ENCODE assay signal across 8 cellular contexts in the genomic region with DNA sequence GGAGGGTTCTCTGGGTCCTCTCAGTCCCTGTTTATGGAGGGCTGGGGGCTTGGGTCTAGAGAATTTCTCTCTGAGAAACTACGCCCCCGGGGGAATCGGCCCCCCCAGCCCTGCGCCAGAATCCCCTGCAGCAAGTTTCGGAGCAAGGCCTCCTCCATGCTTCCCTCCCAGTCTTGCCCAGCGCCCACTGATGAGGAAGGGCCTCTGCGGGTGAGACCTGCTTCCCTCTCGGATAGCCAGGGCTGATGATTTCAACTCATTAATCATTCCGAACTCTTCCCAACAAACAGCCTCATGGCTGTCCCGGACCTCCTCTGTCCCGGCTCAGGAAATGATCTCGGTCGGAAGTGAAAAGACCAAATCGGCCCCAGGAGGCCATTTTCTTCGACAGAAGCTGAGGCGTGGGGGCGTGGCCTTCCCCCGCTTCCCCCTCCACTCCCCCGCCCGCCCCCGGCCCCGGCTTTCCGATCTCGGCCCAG. TPM values are rescaled to one million over a fixed set of nuclear protein-coding genes. Genes with fewer than 3 reads are reported as not detected.
DNase-seq lines count a peak whose midpoint lies in the region; ATAC-seq and TF ChIP-seq lines count a peak whose summit lies in the region.

No MANE protein-coding gene starts in this region.

- H3K36me3 Mint-ChIP-seq in nephron progenitor cell (ENCODE audit: low read depth) = no peaks in the 10 kb centered on the region

- H3K27ac Mint-ChIP-seq in nephron progenitor cell = peak overlapping the region; percentile 100

- peak overlapping the region; percentile 24 for H2AFZ ChIP-seq in fibroblast of lung (ENCODE audit: low read length)

- H3K4me3 Mint-ChIP-seq in nephron progenitor cell = peak overlapping the region; percentile 100

- peaks cover 34% of the 10 kb centered on the region for H3K79me2 ChIP-seq in fibroblast of lung (ENCODE audit: control insufficient read depth, insufficient read depth, low read length)

- TF ChIP-seq CTCF in NB4 (IDR thresholded peaks at IDR 0.05; ENCODE audit: low read depth, low read length) = no peak
- no peak for TF ChIP-seq CTCF in fibroblast of lung (conservative IDR thresholded peaks at IDR 0.05 in 1 of 2, IDR thresholded peaks at IDR 0.05 in 1 of 2; ENCODE audit: low read depth in 1 of 2, low read length in 2 of 2)
- TF ChIP-seq CTCF in nephron progenitor cell (IDR thresholded peaks at IDR 0.05) = no peak

- peak overlapping the region; percentile 62 for H3K4me3 ChIP-seq in NB4 (ENCODE audit: low read depth, low read length)
- H3K4me3 ChIP-seq in fibroblast of lung (replicated peaks in 1 of 4; ENCODE audit: control extremely low read depth in 1 of 4, insufficient read depth in 1 of 4, low read depth in 3 of 4, low read length in 4 of 4) = peak overlapping the region; percentile 53 to 77 (median 68)

- H3K9me3 Mint-ChIP-seq in nephron progenitor cell = no peaks in the 10 kb centered on the region

- no peaks in the 10 kb centered on the region for H3K36me3 ChIP-seq in fibroblast of lung (ENCODE audit: control insufficient read depth, insufficient read depth, low read length)

- peaks cover 55% of the 10 kb centered on the region for H3K4me1 Mint-ChIP-seq in nephron progenitor cell

- peak overlapping the region; percentile 79 for H3K4me2 ChIP-seq in fibroblast of lung (ENCODE audit: extremely low read depth, insufficient read depth, low read length)

- TF ChIP-seq POLR2A in GM10847 (IDR thresholded peaks at IDR 0.05; ENCODE audit: extremely low read depth, insufficient read length) (peak; percentile 50), NB4 (IDR thresholded peaks at IDR 0.05; ENCODE audit: extremely low read depth, insufficient read length) (peak; percentile 25)

- ATAC-seq in HG02623 (IDR thresholded peaks at IDR 0.05; ENCODE audit: unreplicated experiment) = no peak

- peak overlapping the region; percentile 89 for H3K9ac ChIP-seq in fibroblast of lung (ENCODE audit: insufficient read depth, low read length)

- no peaks in the 10 kb centered on the region for H4K20me1 ChIP-seq in fibroblast of lung (ENCODE audit: control insufficient read depth, extremely low read depth, insufficient read depth, low read length)

- peak; percentile 53 for DNase-seq in AG08396 (ENCODE audit: low spot score)
- peak; percentile 87 for DNase-seq in NB4 (ENCODE audit: low read depth)
- DNase-seq in UCSD-AML1 (lab: John Stamatoyannopoulos, UW; ENCODE audit: unreplicated experiment) = peak; percentile 94
- peak in 1 of 2 donors; percentile 67 for DNase-seq in fibroblast of lung (ENCODE audit: low read depth in 2 of 2)
- no peak for DNase-seq in nephron progenitor cell
- DNase-seq in OCI-M2 (lab: John Stamatoyannopoulos, UW; ENCODE audit: unreplicated experiment) = no peak

- H3K9me3 ChIP-seq in fibroblast of lung (ENCODE audit: control insufficient read depth, insufficient read depth, low read depth, low read length) = no peaks in the 10 kb centered on the region

- no peaks in the 10 kb centered on the region for H3K27me3 ChIP-seq in fibroblast of lung (ENCODE audit: control insufficient read depth, insufficient read depth, low read length)

- H3K27ac ChIP-seq in fibroblast of lung (ENCODE audit: insufficient read depth, low read length) = peak overlapping the region; percentile 99

- peaks cover 9% of the 10 kb centered on the region for H3K27me3 Mint-ChIP-seq in nephron progenitor cell (ENCODE audit: low read depth, poor library complexity)

- peaks cover 11% of the 10 kb centered on the region for H3K4me1 ChIP-seq in fibroblast of lung (ENCODE audit: control insufficient read depth, extremely low read depth, insufficient read depth, low read length)

RNA-seq across cellular contexts. Expression of a gene that starts 1.1 kb away (rescaled TPM):
- total RNA-seq in fibroblast of lung = 9.9 and 10.3 TPM in 2 replicates
- polyA plus RNA-seq in fibroblast of lung = 11.7 and 12.4 TPM in 2 replicates
- 20.2 and 20.3 TPM in 2 replicates for polyA plus RNA-seq in fibroblast of lung (2012)
- 4.3 and 6.1 TPM in 2 replicates for polyA minus RNA-seq in fibroblast of lung (ENCODE audit: low replicate concordance)

RNA-seq across cellular contexts. Expression of a gene that starts 11.7 kb away (rescaled TPM):
- total RNA-seq in fibroblast of lung = 7.7 and 18.0 TPM in 2 replicates
- 3.0 and 3.4 TPM in 2 replicates for polyA plus RNA-seq in fibroblast of lung
- polyA plus RNA-seq in fibroblast of lung (2012) = 5.8 and 6.3 TPM in 2 replicates
- 4.9 and 8.4 TPM in 2 replicates for polyA minus RNA-seq in fibroblast of lung (ENCODE audit: low replicate concordance)

RNA-seq across cellular contexts. Expression of a gene that starts 14.5 kb away (rescaled TPM):
- 12.8 and 18.7 TPM in 2 replicates for total RNA-seq in fibroblast of lung
- polyA plus RNA-seq in fibroblast of lung = 1.9 and 2.7 TPM in 2 replicates
- polyA plus RNA-seq in fibroblast of lung (2012) = 4.3 and 6.4 TPM in 2 replicates
- polyA minus RNA-seq in fibroblast of lung (ENCODE audit: low replicate concordance) = 2.0 and 7.2 TPM in 2 replicates

RNA-seq across cellular contexts. Expression of a gene that starts 14.8 kb away (rescaled TPM):
- 39.3 and 59.8 TPM in 2 replicates for total RNA-seq in fibroblast of lung
- polyA plus RNA-seq in fibroblast of lung = 32.8 and 52.1 TPM in 2 replicates
- polyA plus RNA-seq in fibroblast of lung (2012) = 39.6 and 76.5 TPM in 2 replicates
- polyA minus RNA-seq in fibroblast of lung (ENCODE audit: low replicate concordance) = 151 and 159 TPM in 2 replicates

Comparison
In these comparisons a context has a peak if more than half of its experiments do, and no peak if none do; other contexts are left out.
1. DNase-seq: peak in AG08396 (single experiment), NB4 (single experiment) and UCSD-AML1 (single experiment); none in nephron progenitor cell (single experiment) and OCI-M2 (single experiment).